ENCODE assay signal across 14 cellular contexts in genomic region chr22:44357962-44358553, GRCh38. TPM values are rescaled to one million over a fixed set of nuclear protein-coding genes. Genes with fewer than 3 reads are reported as not detected.
DNase-seq lines count a peak whose midpoint lies in the region; ATAC-seq and TF ChIP-seq lines count a peak whose summit lies in the region.
"Had no signal": no experiment of that assay in that cellular context is flagged by ENCODE, and none has a peak within 500 bp of the region (broad histone marks: within the 10 kb centered on the region; RNA-seq: fewer than 3 reads in every experiment).

No MANE protein-coding gene starts in this region.

- H3K36me3 Mint-ChIP-seq in stimulated activated memory B cell treated with anti-CD40 and anti-IgM and Interleukin-4, amounts not matched to agents 10 μg/mL and 1 μg/mL and 100 μg/mL, for 72 hours: no peaks in the 10 kb centered on the region
- no peaks in the 10 kb centered on the region for H3K36me3 Mint-ChIP-seq in immature natural killer cell
- H3K36me3 Mint-ChIP-seq: memory B cell had no signal

- 31 to 41% methylated on average over 20 to 23 of the region's 23 CpGs for WGBS in thyroid gland, 2 donors

- no peak overlapping the region for H3K27ac Mint-ChIP-seq in stimulated activated memory B cell treated with anti-CD40 and anti-IgM and Interleukin-4, amounts not matched to agents 10 μg/mL and 1 μg/mL and 100 μg/mL, for 72 hours
- H3K27ac Mint-ChIP-seq in immature natural killer cell: no peak overlapping the region
- H3K27ac Mint-ChIP-seq: memory B cell had no signal

- peaks cover 83% of the 10 kb centered on the region for H3K27me3 Mint-ChIP-seq in stimulated activated memory B cell treated with anti-CD40 and anti-IgM and Interleukin-4, amounts not matched to agents 10 μg/mL and 1 μg/mL and 100 μg/mL, for 72 hours
- peaks cover 3 to 9% (median 4%) of the 10 kb centered on the region in 3 donors for H3K27me3 Mint-ChIP-seq in immature natural killer cell (ENCODE audit: low read depth in 3 of 3)

- no peak for ATAC-seq in stimulated activated memory B cell treated with anti-CD40 and anti-IgM and Interleukin-4, amounts not matched to agents 10 μg/mL and 1 μg/mL and 100 μg/mL, for 72 hours
- ATAC-seq: activated T-helper 17 cell treated with anti-CD3 and anti-CD28 coated beads, Interleukin-2, amount 50 U/mL, for 72 hours had no signal

- H3K27me3 ChIP-seq in thyroid gland: no peaks in the 10 kb centered on the region

- intact Hi-C loops in thyroid gland (cut with DNase I): no loop called here

- no peak for TF ChIP-seq POLR2A in thyroid gland (IDR thresholded peaks at IDR 0.05)

- no peak for TF ChIP-seq CTCF in coronary artery (IDR thresholded peaks at IDR 0.05)
- TF ChIP-seq CTCF in thyroid gland (IDR thresholded peaks at IDR 0.05): no peak

- H3K4me1 Mint-ChIP-seq in stimulated activated memory B cell treated with anti-CD40 and anti-IgM and Interleukin-4, amounts not matched to agents 10 μg/mL and 1 μg/mL and 100 μg/mL, for 72 hours: no peaks in the 10 kb centered on the region
- no peaks in the 10 kb centered on the region for H3K4me1 Mint-ChIP-seq in immature natural killer cell
- H3K4me1 Mint-ChIP-seq: activated T-helper 17 cell treated with anti-CD3 and anti-CD28 coated beads, Interleukin-2, amount 50 U/mL, for 72 hours; memory B cell had no signal

- no peak overlapping the region for H3K4me3 Mint-ChIP-seq in stimulated activated memory B cell treated with anti-CD40 and anti-IgM and Interleukin-4, amounts not matched to agents 10 μg/mL and 1 μg/mL and 100 μg/mL, for 72 hours
- H3K4me3 Mint-ChIP-seq in immature natural killer cell: no peak overlapping the region
- H3K4me3 Mint-ChIP-seq: activated T-helper 17 cell treated with anti-CD3 and anti-CD28 coated beads, Interleukin-2, amount 50 U/mL, for 72 hours; memory B cell had no signal

- H3K9me3 Mint-ChIP-seq in stimulated activated memory B cell treated with anti-CD40 and anti-IgM and Interleukin-4, amounts not matched to agents 10 μg/mL and 1 μg/mL and 100 μg/mL, for 72 hours: no peaks in the 10 kb centered on the region
- H3K9me3 Mint-ChIP-seq in immature natural killer cell: no peaks in the 10 kb centered on the region
- H3K9me3 Mint-ChIP-seq: activated T-helper 17 cell treated with anti-CD3 and anti-CD28 coated beads, Interleukin-2, amount 50 U/mL, for 72 hours; memory B cell had no signal

- no peaks in the 10 kb centered on the region for H3K9me3 ChIP-seq in thyroid gland

- peak overlapping the region in 1 of 2 donors; percentile 93 for H3K27ac ChIP-seq in coronary artery
- peak overlapping the region in 1 of 3 donors; percentile 11 for H3K27ac ChIP-seq in thyroid gland

- peak in 2 of 3 experiments; percentile 55 to 63 for DNase-seq in NCI-H1417 (lab: John Stamatoyannopoulos, UW)
- no peak for DNase-seq in NCI-H1417 treated with DMSO at 0.1 percent for 48 hours (lab: John Stamatoyannopoulos, UW)
- peak; percentile 73 for DNase-seq in coronary artery (ENCODE audit: low spot score)
- peak; percentile 14 for DNase-seq in medulla oblongata (ENCODE audit: extremely low spot score)
- DNase-seq in thyroid gland: peak; percentile 20 to 36
- no peak for DNase-seq in NK-92 treated with Interleukin-12 subunit alpha and Interleukin-12 subunit beta, amount 100 ng/mL, for 24 hours (lab: John Stamatoyannopoulos, UW)
- no peak for DNase-seq in immature natural killer cell
- DNase-seq: activated CD4-positive, CD25-positive, alpha-beta regulatory T cell treated with anti-CD3 and anti-CD28 coated beads, Interleukin-2, amount 50 U/mL, for 72 hours; foreskin fibroblast; NCI-H1436 treated with DMSO at 0.1 percent for 48 hours had no signal

- peaks cover 0 to 38% of the 10 kb centered on the region in 2 donors for H3K4me1 ChIP-seq in thyroid gland

- H3K4me3 ChIP-seq in coronary artery (no peak overlapping the region), thyroid gland (replicated peaks in 1 of 3) (no peak overlapping the region)
- H3K4me3 ChIP-seq: smooth muscle cell had no signal

- no peaks in the 10 kb centered on the region for H3K36me3 ChIP-seq in thyroid gland

RNA-seq across cellular contexts. Expression of gene SHISAL1, which starts 45.3 kb away (rescaled TPM):
- total RNA-seq in thyroid gland: 1 to 10 TPM in 2 of 4 donors, under 1 TPM in 2; 0.22 to 1.9 (median 1.0) TPM
- not detected for polyA plus RNA-seq in immature natural killer cell
- total RNA-seq: activated T-helper 17 cell treated with anti-CD3 and anti-CD28 coated beads, Interleukin-2, amount 50 U/mL, for 72 hours had no signal

Comparison
In these comparisons a context has a peak if more than half of its experiments do, and no peak if none do; other contexts are left out.
1. DNase-seq: peak in NCI-H1417 (2 of 3), coronary artery (single experiment), medulla oblongata (single experiment) and thyroid gland (2 of 2); none in NCI-H1417 treated with DMSO at 0.1 percent for 48 hours (single experiment), NK-92 treated with Interleukin-12 subunit alpha and Interleukin-12 subunit beta, amount 100 ng/mL, for 24 hours (single experiment) and immature natural killer cell (0 of 3).